Comparison of ENCODE assay signal across 2 cellular contexts in the genomic region with DNA sequence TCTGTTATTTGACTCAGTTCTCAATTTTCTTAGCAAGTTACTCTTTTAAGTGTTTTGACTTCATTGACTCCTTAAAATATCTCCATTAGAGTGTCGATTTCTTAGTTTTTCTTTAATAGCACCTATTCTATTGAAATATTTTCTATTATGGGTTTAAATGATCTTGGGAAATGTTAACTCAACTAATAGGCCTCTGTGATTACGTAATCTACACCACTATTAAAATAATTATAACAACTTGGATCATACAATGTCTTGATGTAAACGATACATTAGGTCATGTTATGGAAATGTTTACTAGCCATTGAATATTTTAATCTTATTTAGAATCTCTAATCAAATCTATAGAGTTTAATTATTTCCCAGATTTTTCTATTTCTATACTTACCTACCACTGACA.
TF ChIP-seq lines count a peak whose summit lies in the region.

No MANE protein-coding gene starts in this region.

TF ChIP-seq in IMR-90, 13 proteins besides CTCF, POLR2A, EP300 and RAD21:
- TF ChIP-seq CEBPB (IDR thresholded peaks at IDR 0.05; ENCODE audit: low read depth, low read length) = peak; percentile 27; the same call in 1 of the 2 replicates
- TF ChIP-seq, protein P1, sequence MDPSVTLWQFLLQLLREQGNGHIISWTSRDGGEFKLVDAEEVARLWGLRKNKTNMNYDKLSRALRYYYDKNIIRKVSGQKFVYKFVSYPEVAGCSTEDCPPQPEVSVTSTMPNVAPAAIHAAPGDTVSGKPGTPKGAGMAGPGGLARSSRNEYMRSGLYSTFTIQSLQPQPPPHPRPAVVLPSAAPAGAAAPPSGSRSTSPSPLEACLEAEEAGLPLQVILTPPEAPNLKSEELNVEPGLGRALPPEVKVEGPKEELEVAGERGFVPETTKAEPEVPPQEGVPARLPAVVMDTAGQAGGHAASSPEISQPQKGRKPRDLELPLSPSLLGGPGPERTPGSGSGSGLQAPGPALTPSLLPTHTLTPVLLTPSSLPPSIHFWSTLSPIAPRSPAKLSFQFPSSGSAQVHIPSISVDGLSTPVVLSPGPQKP (IDR thresholded peaks at IDR 0.05; ENCODE audit: borderline replicate concordance, low read depth, low read length) = no peak
- no peak for TF ChIP-seq RFX5 (IDR thresholded peaks at IDR 0.05; ENCODE audit: low read depth, low read length)
- TF ChIP-seq, protein P2, sequence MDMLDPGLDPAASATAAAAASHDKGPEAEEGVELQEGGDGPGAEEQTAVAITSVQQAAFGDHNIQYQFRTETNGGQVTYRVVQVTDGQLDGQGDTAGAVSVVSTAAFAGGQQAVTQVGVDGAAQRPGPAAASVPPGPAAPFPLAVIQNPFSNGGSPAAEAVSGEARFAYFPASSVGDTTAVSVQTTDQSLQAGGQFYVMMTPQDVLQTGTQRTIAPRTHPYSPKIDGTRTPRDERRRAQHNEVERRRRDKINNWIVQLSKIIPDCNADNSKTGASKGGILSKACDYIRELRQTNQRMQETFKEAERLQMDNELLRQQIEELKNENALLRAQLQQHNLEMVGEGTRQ (IDR thresholded peaks at IDR 0.05; ENCODE audit: low read depth, low read length) = no peak
- no peak for TF ChIP-seq MAZ (IDR thresholded peaks at IDR 0.05; ENCODE audit: borderline replicate concordance, low read depth, low read length)
- TF ChIP-seq SMC3 (IDR thresholded peaks at IDR 0.05; ENCODE audit: low read depth, low read length) = no peak
- no peak for TF ChIP-seq FOS (IDR thresholded peaks at IDR 0.05; ENCODE audit: low read depth, low read length)
- no peak for TF ChIP-seq RCOR1 (IDR thresholded peaks at IDR 0.05; ENCODE audit: insufficient replicate concordance, low read length)

TF ChIP-seq in H1, 55 proteins besides CTCF, POLR2A, EP300 and RAD21 (continued from another document):
- no peak for TF ChIP-seq CTBP2 (IDR thresholded peaks at IDR 0.05; ENCODE audit: borderline replicate concordance, insufficient read depth, insufficient read length, low read length)
